1 cellular context compared by ENCODE assay signal in genomic region chr9:4679268-4680177, GRCh38.
TF ChIP-seq lines count a peak whose summit lies in the region.

CDC37L1 (plus strand) TSS chr9:4679569; CDS start chr9:4679768, 199 bp downstream.

TF ChIP-seq in GM12878, 131 proteins besides CTCF, POLR2A, EP300 and RAD21 (continued from another document and continues in another):
- TF ChIP-seq ZBTB40 (IDR thresholded peaks at IDR 0.05; ENCODE audit: borderline replicate concordance) (peak; percentile 89), GATAD2B (conservative IDR thresholded peaks at IDR 0.05; ENCODE audit: low read depth) (0 out of 2 replicates have a peak, but pooled peaks have one; percentile 72), CHD2 (IDR thresholded peaks at IDR 0.05; ENCODE audit: borderline replicate concordance, low read depth, low read length) (peak; percentile 40; the same call in 1 of the 2 replicates), MLLT1 (IDR thresholded peaks at IDR 0.05) (0 out of 2 replicates have a peak, but pooled peaks have one; percentile 6), SIN3A (IDR thresholded peaks at IDR 0.05; ENCODE audit: low read depth, low read length) (peak; percentile 63; the same call in 1 of the 2 replicates), STAT1 (conservative IDR thresholded peaks at IDR 0.05) (no peak), ATF7 (IDR thresholded peaks at IDR 0.05; ENCODE audit: low read depth) (peak; percentile 15; the same call in 1 of the 2 replicates), CBX5 (IDR thresholded peaks at IDR 0.05; ENCODE audit: low read depth) (peak; percentile 62), RELA (IDR thresholded peaks at IDR 0.05; ENCODE audit: borderline replicate concordance, partially characterized antibody) (no peak), RCOR1 (conservative IDR thresholded peaks at IDR 0.05; ENCODE audit: low read depth, low read length) (peak; percentile 65; the same call in 1 of the 2 replicates), PBX3 (IDR thresholded peaks at IDR 0.05; ENCODE audit: insufficient replicate concordance, low read depth, low read length) (peak; percentile 28), ZNF217 (IDR thresholded peaks at IDR 0.05) (no peak), KAT2A (conservative IDR thresholded peaks at IDR 0.05; ENCODE audit: control insufficient read depth, low read depth, low read length) (no peak), NR2C2 (IDR thresholded peaks at IDR 0.05; ENCODE audit: borderline replicate concordance, control insufficient read depth, insufficient read length, low read depth) (no peak), SPI1 (IDR thresholded peaks at IDR 0.05; ENCODE audit: borderline replicate concordance, insufficient read depth, low read depth, low read length) (no peak), EZH2 (IDR thresholded peaks at IDR 0.05; ENCODE audit: borderline replicate concordance, control insufficient read depth, low read depth, low read length) (no peak), ZBED1 (IDR thresholded peaks at IDR 0.05; ENCODE audit: borderline replicate concordance) (peak; percentile 77), ZNF687 (IDR thresholded peaks at IDR 0.05) (peak; percentile 87), TCF7 (IDR thresholded peaks at IDR 0.05; ENCODE audit: borderline replicate concordance) (peak; percentile 20; the same call in 1 of the 2 replicates), ZNF384 (IDR thresholded peaks at IDR 0.05; ENCODE audit: borderline replicate concordance, low read depth, low read length) (no peak), SREBF1 (IDR thresholded peaks at IDR 0.05; ENCODE audit: low read length) (no peak), SMAD5 (IDR thresholded peaks at IDR 0.05; ENCODE audit: low read depth) (peak; percentile 93), SUZ12 (IDR thresholded peaks at IDR 0.05; ENCODE audit: unreplicated experiment) (no peak), ZNF592 (IDR thresholded peaks at IDR 0.05) (no peak), ZNF622 (IDR thresholded peaks at IDR 0.05) (no peak), CUX1 (IDR thresholded peaks at IDR 0.05; ENCODE audit: insufficient replicate concordance, low read depth, low read length) (no peak), NFXL1 (IDR thresholded peaks at IDR 0.05; ENCODE audit: borderline replicate concordance) (no peak), ZNF24 (IDR thresholded peaks at IDR 0.05) (no peak), USF1 (IDR thresholded peaks at IDR 0.05; ENCODE audit: borderline replicate concordance, extremely low read length, insufficient read depth, low read depth, low read length) (no peak), MYC (IDR thresholded peaks at IDR 0.05; ENCODE audit: insufficient read depth, insufficient read length, insufficient replicate concordance, low read length, severe bottlenecking) (no peak), GABPA (IDR thresholded peaks at IDR 0.05; ENCODE audit: low read depth) (peak; percentile 87), ATF3 (IDR thresholded peaks at IDR 0.05; ENCODE audit: borderline replicate concordance, extremely low read depth, low read depth, low read length) (no peak), ASH2L (IDR thresholded peaks at IDR 0.05; ENCODE audit: borderline replicate concordance, low read depth) (0 out of 2 replicates have a peak, but pooled peaks have one; percentile 66), BHLHE40 (IDR thresholded peaks at IDR 0.05; ENCODE audit: borderline replicate concordance in 1 of 2, low read depth in 2 of 2, low read length in 1 of 2) (peak; percentile 54 to 65; a peak in 3 of 4 replicates), RAD51 (IDR thresholded peaks at IDR 0.05) (no peak), MEF2A (IDR thresholded peaks at IDR 0.05; ENCODE audit: insufficient read depth, low read depth, low read length) (no peak; the same call in 1 of the 2 replicates)
